In genomic region chr12:1605129-1606020, GRCh38 we compare ENCODE assay signal across 8 cellular contexts. TPM values are rescaled to one million over a fixed set of nuclear protein-coding genes. Genes with fewer than 3 reads are reported as not detected.
DNase-seq lines count a peak whose midpoint lies in the region; ATAC-seq and TF ChIP-seq lines count a peak whose summit lies in the region.

No MANE protein-coding gene starts in this region.

- TF ChIP-seq CTCF in 22Rv1 (IDR thresholded peaks at IDR 0.05): peak; percentile 97
- peak; percentile 88 for TF ChIP-seq CTCF in GM12872 (IDR thresholded peaks at IDR 0.05; ENCODE audit: insufficient read depth, low read depth, low read length)
- peak in 1 of 3 donors; percentile 62 for TF ChIP-seq CTCF in lower leg skin (IDR thresholded peaks at IDR 0.05)

- H3K27ac Mint-ChIP-seq in stimulated activated memory B cell treated with anti-CD40 and anti-IgM and Interleukin-4, amounts not matched to agents 10 μg/mL and 1 μg/mL and 100 μg/mL, for 72 hours: peak overlapping the region; percentile 82

- H3K27me3 Mint-ChIP-seq in stimulated activated memory B cell treated with anti-CD40 and anti-IgM and Interleukin-4, amounts not matched to agents 10 μg/mL and 1 μg/mL and 100 μg/mL, for 72 hours: no peaks in the 10 kb centered on the region

- no peak for TF ChIP-seq POLR2A in lower leg skin (IDR thresholded peaks at IDR 0.05)

- H3K9me3 Mint-ChIP-seq in stimulated activated memory B cell treated with anti-CD40 and anti-IgM and Interleukin-4, amounts not matched to agents 10 μg/mL and 1 μg/mL and 100 μg/mL, for 72 hours: no peaks in the 10 kb centered on the region

- peak overlapping the region; percentile 82 for H3K27ac ChIP-seq in 22Rv1

- peak overlapping the region; percentile 88 for H3K4me3 Mint-ChIP-seq in stimulated activated memory B cell treated with anti-CD40 and anti-IgM and Interleukin-4, amounts not matched to agents 10 μg/mL and 1 μg/mL and 100 μg/mL, for 72 hours

- H3K4me3 ChIP-seq in lower leg skin (ENCODE audit: low read depth, poor library complexity, severe bottlenecking): peak overlapping the region; percentile 16

- intact Hi-C loops in lower leg skin (cut with DNase I; ENCODE audit: low total_unique reads): no loop called here

- peaks cover 47% of the 10 kb centered on the region for H3K4me1 Mint-ChIP-seq in stimulated activated memory B cell treated with anti-CD40 and anti-IgM and Interleukin-4, amounts not matched to agents 10 μg/mL and 1 μg/mL and 100 μg/mL, for 72 hours

- peak; percentile 38 for ATAC-seq in HG03342 (IDR thresholded peaks at IDR 0.05; ENCODE audit: unreplicated experiment)
- peak; percentile 62 for ATAC-seq in stimulated activated memory B cell treated with anti-CD40 and anti-IgM and Interleukin-4, amounts not matched to agents 10 μg/mL and 1 μg/mL and 100 μg/mL, for 72 hours

- DNase-seq in NCI-H526 (lab: John Stamatoyannopoulos, UW) (peak; percentile 76 to 92), lower leg skin (ENCODE audit: low spot score in 2 of 2) (peak; percentile 83 to 92)
- peak; percentile 35 to 49 for DNase-seq in activated CD4-positive, alpha-beta T cell treated with anti-CD3 and anti-CD28 coated beads, Interleukin-2, amount 50 U/mL, for 4 hours
- peak; percentile 54 for DNase-seq in effector CD4-positive, alpha-beta T cell

- no peaks in the 10 kb centered on the region for H3K36me3 Mint-ChIP-seq in stimulated activated memory B cell treated with anti-CD40 and anti-IgM and Interleukin-4, amounts not matched to agents 10 μg/mL and 1 μg/mL and 100 μg/mL, for 72 hours

- WGBS in lower leg skin, 2 donors: 0 to 1% methylated on average over 22 of the region's 22 CpGs

RNA-seq across cellular contexts. Expression of gene FBXL14, which starts 11.0 kb away (rescaled TPM):
- total RNA-seq in lower leg skin: 10 to 100 TPM in 2 of 4 donors, 1 to 10 TPM in 2; 9.3 to 12.8 (median 10.9) TPM

RNA-seq across cellular contexts. Expression of gene WNT5B, which starts 23.7 kb away (rescaled TPM):
- 10 to 100 TPM in 2 of 4 donors, 1 to 10 TPM in 2; 3.6 to 16.5 (median 10.9) TPM for total RNA-seq in lower leg skin

Comparison
In these comparisons a context has a peak if more than half of its experiments do, and no peak if none do; other contexts are left out.
1. Peak in every context shown above with its lines: DNase-seq, ATAC-seq, H3K4me3 ChIP-seq and H3K27ac ChIP-seq.